8 cellular contexts compared by ENCODE assay signal in the genomic region with DNA sequence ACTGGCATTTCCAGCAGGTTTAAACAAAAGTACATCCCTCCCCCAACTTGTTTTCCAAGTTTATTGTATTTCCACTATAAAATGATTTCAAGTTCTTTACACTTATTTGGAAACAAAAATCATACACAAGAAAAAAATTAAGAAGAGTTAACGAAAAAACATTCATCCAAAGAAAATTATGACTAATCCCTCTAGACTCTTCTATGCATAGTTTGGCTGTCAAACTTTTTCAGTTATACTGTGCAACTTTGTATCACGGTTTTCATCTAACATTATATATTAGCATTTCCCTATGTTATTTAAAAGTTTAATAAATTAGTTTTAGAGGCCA. TPM values are rescaled to one million over a fixed set of nuclear protein-coding genes. Genes with fewer than 3 reads are reported as not detected.
DNase-seq lines count a peak whose midpoint lies in the region; ATAC-seq, FAIRE-seq and TF ChIP-seq lines count a peak whose summit lies in the region.

No MANE protein-coding gene starts in this region.

- H3K4me3 ChIP-seq in A549 (peak overlapping the region; percentile 66), HUES6 (ENCODE audit: low read depth, low read length) (peak overlapping the region; percentile 80), breast epithelium (peak overlapping the region; percentile 73 to 79 (median 78)), muscle layer of colon (ENCODE audit: low read depth in 1 of 2, low read length in 2 of 2) (peak overlapping the region; percentile 73 to 80)

- H3K9ac ChIP-seq in HUES6 (ENCODE audit: low read length), result no peak overlapping the region
- H3K9ac ChIP-seq in muscle layer of colon (ENCODE audit: low read length), result peak overlapping the region; percentile 52

- H3K36me3 ChIP-seq in HUES6 (ENCODE audit: control insufficient read depth, insufficient read depth, low read length) (no peaks in the 10 kb centered on the region), breast epithelium (no peaks in the 10 kb centered on the region), muscle layer of colon (ENCODE audit: insufficient read depth, low read length) (no peaks in the 10 kb centered on the region)

- TF ChIP-seq CTCF in A549 (IDR thresholded peaks at IDR 0.05) (no peak), breast epithelium (IDR thresholded peaks at IDR 0.05) (no peak)

- TF ChIP-seq POLR2A in A549 (IDR thresholded peaks at IDR 0.05; ENCODE audit: low read length) (no peak), breast epithelium (IDR thresholded peaks at IDR 0.05) (no peak)

- H3K27me3 ChIP-seq in HUES6 (ENCODE audit: control insufficient read depth, insufficient read depth, low read length) (no peaks in the 10 kb centered on the region), breast epithelium (no peaks in the 10 kb centered on the region), muscle layer of colon (ENCODE audit: control insufficient read depth in 1 of 2, insufficient read depth in 2 of 2, low read length in 2 of 2) (peaks cover 0 to 5% of the 10 kb centered on the region in 2 donors)

- TF ChIP-seq EP300 in A549 (IDR thresholded peaks at IDR 0.05), result no peak

- ATAC-seq in A549 (no peak), HG03108 (IDR thresholded peaks at IDR 0.05; ENCODE audit: unreplicated experiment) (no peak)

- H3K9me3 ChIP-seq in A549 (no peaks in the 10 kb centered on the region), HUES6 (ENCODE audit: control insufficient read depth, insufficient read depth, low read depth, low read length) (no peaks in the 10 kb centered on the region), breast epithelium (no peaks in the 10 kb centered on the region), muscle layer of colon (ENCODE audit: low read length) (no peaks in the 10 kb centered on the region)

- H3K4me1 ChIP-seq in A549, result peaks cover 24% of the 10 kb centered on the region
- 0 out of 2 replicates have a peak, but pooled peaks cover 8% of the 10 kb centered on the region for H3K4me1 ChIP-seq in HUES6 (ENCODE audit: control insufficient read depth, insufficient read depth, low read length)
- H3K4me1 ChIP-seq in breast epithelium, result peaks cover 0 to 7% of the 10 kb centered on the region in 2 donors
- peaks cover 15% of the 10 kb centered on the region for H3K4me1 ChIP-seq in muscle layer of colon (ENCODE audit: insufficient read depth, low read length)

- WGBS in A549 (ENCODE audit: missing lambda C conversion rate), result under 1% methylated on average over 2 of the region's 2 CpGs

- no peak for FAIRE-seq in A549 (lab: Jason Lieb, UNC)
- FAIRE-seq in frontal cortex (lab: Jason Lieb, UNC), result no peak

- peak overlapping the region; percentile 80 for H3K4me2 ChIP-seq in A549

- intact Hi-C loops in breast epithelium (cut with DNase I; ENCODE audit: low total_unique reads), result no loop called here

- CTCF ChIA-PET in A549 (lab: Yijun Ruan, JAX), result interaction anchor here (1.0 to 1.5 kb wide), 4 partner anchors 9 to 120 kb away, joined by 3 to 7 read pairs (median 4); partner anchors contain the start of gene ATAD2B

- no peak for DNase-seq in A549 (ENCODE audit: low read depth in 1 of 2, low spot score in 1 of 2)
- no peak for DNase-seq in breast epithelium (ENCODE audit: low spot score in 2 of 2)
- no peak for DNase-seq in frontal cortex (ENCODE audit: low spot score in 2 of 2)
- no peak for DNase-seq in stimulated activated CD4-positive, alpha-beta T cell treated with anti-CD3 and anti-CD28 coated beads, Interleukin-1b, Interleukin-23, amount 100 ng/mL, for 48 hours
- no peak for DNase-seq in AG08396 (ENCODE audit: low spot score)

- POLR2A ChIA-PET in A549 (lab: Yijun Ruan, JAX), result interaction anchor here (1.1 to 1.8 kb wide), 6 partner anchors 10 to 120 kb away, joined by 3 to 27 read pairs (median 8); partner anchors contain the start of genes ATAD2B and SF3B6

- H3K27ac ChIP-seq in A549 (peak overlapping the region; percentile 70 to 85), HUES6 (ENCODE audit: low read depth, low read length) (no peak overlapping the region), breast epithelium (no peak overlapping the region), muscle layer of colon (ENCODE audit: low read depth, low read length) (no peak overlapping the region)

- no peak for TF ChIP-seq RAD21 in A549 (conservative IDR thresholded peaks at IDR 0.05 in 1 of 2, IDR thresholded peaks at IDR 0.05 in 1 of 2)

TF ChIP-seq in A549, 52 proteins besides CTCF, POLR2A, EP300 and RAD21:
- TF ChIP-seq PBX3 (IDR thresholded peaks at IDR 0.05) (no peak), NPAS2 (CRISPR knock-in tag; IDR thresholded peaks at IDR 0.05; ENCODE audit: borderline replicate concordance) (no peak), JUN (IDR thresholded peaks at IDR 0.05) (no peak), EHMT2 (IDR thresholded peaks at IDR 0.05; ENCODE audit: low read depth) (no peak), E2F6 (IDR thresholded peaks at IDR 0.05; ENCODE audit: borderline replicate concordance, low read depth) (no peak), ESRRA (IDR thresholded peaks at IDR 0.05; ENCODE audit: borderline replicate concordance, low read length) (no peak), HOXB5 (CRISPR knock-in tag; IDR thresholded peaks at IDR 0.05) (no peak), HOXB13 (CRISPR knock-in tag; IDR thresholded peaks at IDR 0.05; ENCODE audit: low read depth) (no peak), CBX2 (IDR thresholded peaks at IDR 0.05; ENCODE audit: borderline replicate concordance, low read depth) (no peak), CEBPB (IDR thresholded peaks at IDR 0.05) (no peak), HDAC2 (IDR thresholded peaks at IDR 0.05) (no peak), PHF8 (IDR thresholded peaks at IDR 0.05; ENCODE audit: borderline replicate concordance, low read depth) (no peak)

RNA-seq across cellular contexts. Expression of gene WDCP, which starts 0.6 kb away (rescaled TPM):
- polyA plus RNA-seq in A549 (2011; rRNA removed), result 20.8 and 30.1 TPM in 2 replicates
- polyA plus RNA-seq in A549 (2012; cell fraction: cytosol; rRNA removed), result 6.7 and 8.4 TPM in 2 replicates
- polyA plus RNA-seq in A549 (2012; cell fraction: nucleus; rRNA removed), result 6.6 and 9.5 TPM in 2 replicates
- 12.1 to 12.9 TPM (median 12.7 TPM) in 3 replicates for polyA plus RNA-seq in A549 (2017; fragmentation: RNase III; extraction: RNeasy Plus Mini Kit Qiagen cat#74134 plus additional on column Dnase treatment)
- polyA minus RNA-seq in A549 (2011; rRNA and poly(A)+ RNA removed), result 39.7 and 56.6 TPM in 2 replicates
- total RNA-seq in breast epithelium, result 1 to 10 TPM; 3.4 to 8.3 (median 7.2) TPM
- total RNA-seq in frontal cortex, result 27.3 TPM

RNA-seq across cellular contexts. Expression of gene FKBP1B, which starts 3.0 kb away (rescaled TPM):
- polyA plus RNA-seq in A549 (2011; rRNA removed) (16.1 and 23.4 TPM in 2 replicates), A549 (2017; fragmentation: RNase III; extraction: RNeasy Plus Mini Kit Qiagen cat#74134 plus additional on column Dnase treatment) (8.5 to 9.1 TPM (median 8.9 TPM) in 3 replicates)
- 23.5 and 24.2 TPM in 2 replicates for polyA plus RNA-seq in A549 (2012; cell fraction: cytosol; rRNA removed)
- 10.0 and 12.5 TPM in 2 replicates for polyA plus RNA-seq in A549 (2012; cell fraction: nucleus; rRNA removed)
- 7.6 and 8.4 TPM in 2 replicates for polyA minus RNA-seq in A549 (2011; rRNA and poly(A)+ RNA removed)
- total RNA-seq in breast epithelium (10 to 100 TPM in 1 of 3 donors, 1 to 10 TPM in 2; 3.2 to 11.0 (median 7.2) TPM), frontal cortex (73.8 TPM)

RNA-seq across cellular contexts. Expression of gene SF3B6, which starts 29.6 kb away (rescaled TPM):
- polyA plus RNA-seq in A549 (2011; rRNA removed), result 296 and 315 TPM in 2 replicates
- 133 and 171 TPM in 2 replicates for polyA plus RNA-seq in A549 (2012; cell fraction: cytosol; rRNA removed)
- 45.9 and 85.7 TPM in 2 replicates for polyA plus RNA-seq in A549 (2012; cell fraction: nucleus; rRNA removed)
- 244 to 276 TPM (median 260 TPM) in 3 replicates for polyA plus RNA-seq in A549 (2017; fragmentation: RNase III; extraction: RNeasy Plus Mini Kit Qiagen cat#74134 plus additional on column Dnase treatment)
- polyA minus RNA-seq in A549 (2011; rRNA and poly(A)+ RNA removed), result 19.5 and 28.0 TPM in 2 replicates
- 100 to 1,000 TPM in 2 of 3 donors, 10 to 100 TPM in 1; 91.7 to 125 (median 110) TPM for total RNA-seq in breast epithelium
- total RNA-seq in frontal cortex, result 125 TPM

RNA-seq across cellular contexts. Expression of gene MFSD2B, which starts 36.7 kb away (rescaled TPM):
- 0.09 and 0.15 TPM in 2 replicates for polyA plus RNA-seq in A549 (2011; rRNA removed)
- polyA plus RNA-seq in A549 (2012; cell fraction: cytosol; rRNA removed), result 0.09 and 0.22 TPM in 2 replicates
- polyA plus RNA-seq in A549 (2012; cell fraction: nucleus; rRNA removed), result 0.34 and 0.46 TPM in 2 replicates
- polyA plus RNA-seq in A549 (2017; fragmentation: RNase III; extraction: RNeasy Plus Mini Kit Qiagen cat#74134 plus additional on column Dnase treatment), result 0.17 to 0.36 TPM (median 0.25 TPM) in 3 replicates
- 0.29 and 1.1 TPM in 2 replicates for polyA minus RNA-seq in A549 (2011; rRNA and poly(A)+ RNA removed)
- not detected for total RNA-seq in breast epithelium
- 0.41 TPM for total RNA-seq in frontal cortex

RNA-seq across cellular contexts. Expression of gene TP53I3, which starts 38.1 kb away (rescaled TPM):
- polyA plus RNA-seq in A549 (2011; rRNA removed) (93.7 and 99.1 TPM in 2 replicates), A549 (2017; fragmentation: RNase III; extraction: RNeasy Plus Mini Kit Qiagen cat#74134 plus additional on column Dnase treatment) (173 to 183 TPM (median 173 TPM) in 3 replicates)
- 150 and 186 TPM in 2 replicates for polyA plus RNA-seq in A549 (2012; cell fraction: cytosol; rRNA removed)
- polyA plus RNA-seq in A549 (2012; cell fraction: nucleus; rRNA removed), result 347 and 392 TPM in 2 replicates
- 64.4 and 101 TPM in 2 replicates for polyA minus RNA-seq in A549 (2011; rRNA and poly(A)+ RNA removed)
- total RNA-seq in breast epithelium (10 to 100 TPM; 19.2 to 24.3 (median 19.6) TPM), frontal cortex (15.5 TPM)

Comparison
In these comparisons a context has a peak if more than half of its experiments do, and no peak if none do; other contexts are left out.
1. H3K27ac ChIP-seq: peak in A549 (2 of 2); none in HUES6 (single experiment), breast epithelium (0 of 2) and muscle layer of colon (single experiment).
2. Peak in every context shown above with its lines, with median percentiles within 50 percentile points of each other: H3K4me3 ChIP-seq.